In genomic region chr19:1490311-1491113, GRCh38 we compare ENCODE assay signal across 1 cellular context.
TF ChIP-seq lines count a peak whose summit lies in the region.

PCSK4 (minus strand) TSS chr19:1490350; CDS start chr19:1490346, 4 bp downstream.

TF ChIP-seq in K562, 482 proteins besides CTCF, POLR2A, EP300 and RAD21 (continued from another document and continues in another):
- TF ChIP-seq PKNOX1 (IDR thresholded peaks at IDR 0.05) (peak; percentile 86), KDM1A (IDR thresholded peaks at IDR 0.05) (no peak), ZNF57 (CRISPR knock-in tag; IDR thresholded peaks at IDR 0.05) (no peak), ZBTB5 (IDR thresholded peaks at IDR 0.05) (no peak), PYGO2 (tag; IDR thresholded peaks at IDR 0.05) (no peak), ASH1L (IDR thresholded peaks at IDR 0.05; ENCODE audit: borderline replicate concordance, low read depth, partially characterized antibody) (peak; percentile 78), MCM5 (IDR thresholded peaks at IDR 0.05; ENCODE audit: low read depth) (no peak), BMI1 (IDR thresholded peaks at IDR 0.05; ENCODE audit: low read length) (peak; percentile 95), CHD1 (IDR thresholded peaks at IDR 0.05; ENCODE audit: low read length) (no peak), C11orf30 (IDR thresholded peaks at IDR 0.05; ENCODE audit: low read depth) (no peak), EGR1 (conservative IDR thresholded peaks at IDR 0.05) (0 out of 2 replicates have a peak, but pooled peaks have one; percentile 58), SAFB (IDR thresholded peaks at IDR 0.05; ENCODE audit: borderline replicate concordance, low read depth, low read length) (no peak), PTBP1 (IDR thresholded peaks at IDR 0.05; ENCODE audit: low read depth, low read length) (no peak), NR2F6 (CRISPR knock-in tag; IDR thresholded peaks at IDR 0.05) (no peak), BDP1 (IDR thresholded peaks at IDR 0.05; ENCODE audit: insufficient read depth, insufficient read length) (no peak), ZNF780A (CRISPR knock-in tag; IDR thresholded peaks at IDR 0.05) (no peak), NBN (IDR thresholded peaks at IDR 0.05; ENCODE audit: low read depth) (peak; percentile 36; the same call in 1 of the 2 replicates), PCBP2 (IDR thresholded peaks at IDR 0.05; ENCODE audit: low read depth, low read length, poor library complexity, severe bottlenecking) (no peak), GTF3C2 (IDR thresholded peaks at IDR 0.05; ENCODE audit: borderline replicate concordance, extremely low read depth, insufficient read length) (no peak), BACH1 (tag; IDR thresholded peaks at IDR 0.05) (no peak), ZBTB9 (CRISPR knock-in tag; IDR thresholded peaks at IDR 0.05) (no peak), KLF6 (CRISPR knock-in tag; IDR thresholded peaks at IDR 0.05; ENCODE audit: borderline replicate concordance) (no peak), ATF6 (CRISPR knock-in tag; IDR thresholded peaks at IDR 0.05) (no peak), CLOCK (CRISPR knock-in tag; IDR thresholded peaks at IDR 0.05; ENCODE audit: borderline replicate concordance) (no peak), MBD2 (IDR thresholded peaks at IDR 0.05; ENCODE audit: borderline replicate concordance, low read depth) (peak; percentile 77), CREB3L1 (IDR thresholded peaks at IDR 0.05; ENCODE audit: borderline replicate concordance, low read depth) (no peak), FOXM1 (IDR thresholded peaks at IDR 0.05; ENCODE audit: low read depth) (no peak), FOXM1 (CRISPR knock-in tag; IDR thresholded peaks at IDR 0.05; ENCODE audit: low read depth) (no peak), ZBTB8A (IDR thresholded peaks at IDR 0.05; ENCODE audit: partially characterized antibody) (no peak), ZNF589 (CRISPR knock-in tag; IDR thresholded peaks at IDR 0.05; ENCODE audit: low read depth) (no peak), EHMT2 (IDR thresholded peaks at IDR 0.05) (no peak), CBFB (CRISPR knock-in tag; IDR thresholded peaks at IDR 0.05) (no peak), NCOA1 (IDR thresholded peaks at IDR 0.05; ENCODE audit: low read depth) (no peak), FOXA1 (IDR thresholded peaks at IDR 0.05; ENCODE audit: borderline replicate concordance) (no peak), KAT8 (IDR thresholded peaks at IDR 0.05; ENCODE audit: low read depth) (no peak), ZNF668 (CRISPR knock-in tag; IDR thresholded peaks at IDR 0.05) (no peak), ZNF707 (CRISPR knock-in tag; conservative IDR thresholded peaks at IDR 0.05) (no peak), HDAC2 (IDR thresholded peaks at IDR 0.05) (peak; percentile 92), BRF2 (IDR thresholded peaks at IDR 0.05; ENCODE audit: borderline replicate concordance, insufficient read depth, insufficient read length) (no peak), MECOM (CRISPR knock-in tag; IDR thresholded peaks at IDR 0.05) (no peak), SIX5 (IDR thresholded peaks at IDR 0.05; ENCODE audit: borderline replicate concordance in 1 of 2, insufficient read depth in 1 of 2, low read depth in 1 of 2, low read length in 2 of 2) (no peak), ZNF324 (CRISPR knock-in tag; IDR thresholded peaks at IDR 0.05) (no peak), GATA2 (CRISPR knock-in tag; IDR thresholded peaks at IDR 0.05) (no peak), ZFP1 (CRISPR knock-in tag; IDR thresholded peaks at IDR 0.05) (no peak), ZFP91 (CRISPR knock-in tag; IDR thresholded peaks at IDR 0.05) (no peak), ZNF24 (IDR thresholded peaks at IDR 0.05) (no peak), MEF2A (IDR thresholded peaks at IDR 0.05; ENCODE audit: control insufficient read depth, low read depth, low read length) (no peak), NEUROD1 (IDR thresholded peaks at IDR 0.05; ENCODE audit: borderline replicate concordance, low read depth, low read length, partially characterized antibody) (peak; percentile 65), NFE2L1 (tag; IDR thresholded peaks at IDR 0.05; ENCODE audit: borderline replicate concordance, low read depth) (no peak), FOXP4 (CRISPR knock-in tag; IDR thresholded peaks at IDR 0.05; ENCODE audit: borderline replicate concordance) (no peak), HIVEP1 (CRISPR knock-in tag; IDR thresholded peaks at IDR 0.05) (no peak)
